Comparison of ENCODE assay signal across 27 cellular contexts in the genomic region with DNA sequence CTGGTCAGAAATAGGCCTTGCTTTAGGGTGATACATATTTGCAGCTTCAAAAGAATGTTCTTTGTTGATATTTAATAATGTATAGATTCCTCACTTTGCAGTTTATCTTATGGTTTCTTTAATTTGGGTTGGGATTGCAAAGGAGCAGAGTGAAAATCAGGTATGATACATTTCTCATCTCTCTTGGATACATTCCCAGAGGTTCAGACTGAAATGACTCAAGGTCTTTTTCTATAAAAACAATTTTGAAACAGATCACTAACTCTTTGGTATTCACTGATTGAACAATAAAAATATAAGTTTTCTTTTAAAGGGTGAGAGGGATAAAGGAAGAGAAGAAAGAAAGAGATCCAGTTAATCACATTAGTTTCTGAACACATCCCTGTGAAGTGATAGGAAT.
A peak's percentile ranks its signal among the peaks of the same experiment; 100 is the strongest.
DNase-seq lines count a peak whose midpoint lies in the region; ATAC-seq and TF ChIP-seq lines count a peak whose summit lies in the region.
"Had no signal": no experiment of that assay in that cellular context is flagged by ENCODE, and none has a peak within 500 bp of the region (broad histone marks: within the 10 kb centered on the region; RNA-seq: fewer than 3 reads in every experiment).

No MANE protein-coding gene starts in this region.

- dilution Hi-C loops in mammary epithelial cell (cut with HindIII; ENCODE audit: low sequenced_read_pairs), result no loop called here

- H3K4me1 ChIP-seq in breast epithelium, result no peaks in the 10 kb centered on the region
- peaks cover 39% of the 10 kb centered on the region for H3K4me1 ChIP-seq in mammary epithelial cell (ENCODE audit: insufficient read depth, low read length)
- no peaks in the 10 kb centered on the region for H3K4me1 ChIP-seq in upper lobe of left lung
- H3K4me1 ChIP-seq: BLaER1, Caco-2, SJSA1 had no signal

- intact Hi-C loops in MCF 10A (cut with micrococcal nuclease), result loop anchor here (1.0 kb wide), 1 partner anchor 62 kb away; no protein-coding TSS in a partner anchor
- intact Hi-C loops in breast epithelium (cut with DNase I; ENCODE audit: low total_unique reads), result no loop called here
- intact Hi-C loops in mammary epithelial cell (cut with micrococcal nuclease), result loop anchor here (5.0 kb wide), 1 partner anchor 170 kb away; no protein-coding TSS in a partner anchor

- CTCF ChIA-PET in MCF 10A (lab: Yijun Ruan, JAX) (interaction anchor here (0.8 to 1.3 kb wide), 3 partner anchors 21 to 227 kb away, joined by 3 to 4 read pairs (median 3); no protein-coding TSS in a partner anchor), mammary epithelial cell (lab: Charles Lee; ENCODE audit: low non-redundant PET) (no interaction called here)

- H4K20me1 ChIP-seq in mammary epithelial cell (ENCODE audit: insufficient read depth, low read length), result no peaks in the 10 kb centered on the region
- H4K20me1 ChIP-seq: BLaER1 had no signal

- ATAC-seq in upper lobe of left lung (ENCODE audit: low FRiP score in 2 of 2), result no peak
- ATAC-seq: Panc1, Right ventricle myocardium inferior had no signal

- H3K4me2 ChIP-seq in mammary epithelial cell (ENCODE audit: insufficient read depth, low read depth, low read length), result peak overlapping the region; percentile 57
- H3K4me2 ChIP-seq: BLaER1 had no signal

- POLR2A ChIA-PET in MCF 10A (lab: Yijun Ruan, JAX), result interaction anchor here (0.6 to 2.8 kb wide), 3 partner anchors 169 to 1002 kb away, joined by 3 to 11 read pairs (median 5); no protein-coding TSS in a partner anchor

- H3K9ac ChIP-seq in mammary epithelial cell (ENCODE audit: insufficient read depth, low read length), result no peak overlapping the region
- H3K9ac ChIP-seq: BLaER1 had no signal

- BruUV-seq in MCF 10A (replicated peaks; lab: Mats Ljungman, UMichigan) (no TSS peak), mammary epithelial cell (replicated peaks; lab: Mats Ljungman, UMichigan) (no TSS peak)

- TF ChIP-seq POLR2A in breast epithelium (IDR thresholded peaks at IDR 0.05) (no peak), upper lobe of left lung (IDR thresholded peaks at IDR 0.05) (no peak)

- H3K9me3 Mint-ChIP-seq in MCF 10A (ENCODE audit: unreplicated experiment), result no peaks in the 10 kb centered on the region
- H3K9me3 Mint-ChIP-seq: CD4-positive, alpha-beta T cell had no signal

- H3K27me3 ChIP-seq in breast epithelium (no peaks in the 10 kb centered on the region), mammary epithelial cell (ENCODE audit: insufficient read depth, low read length) (no peaks in the 10 kb centered on the region), upper lobe of left lung (no peaks in the 10 kb centered on the region)
- H3K27me3 ChIP-seq: BLaER1, SJSA1 had no signal

- H3K4me3 ChIP-seq in breast epithelium (no peak overlapping the region), mammary epithelial cell (replicated peaks in 1 of 3; ENCODE audit: insufficient read depth in 1 of 3, low read depth in 2 of 3, low read length in 3 of 3) (no peak overlapping the region), upper lobe of left lung (no peak overlapping the region)
- H3K4me3 ChIP-seq: BLaER1, SJSA1 had no signal

- H3K27ac ChIP-seq in breast epithelium (no peak overlapping the region), mammary epithelial cell (ENCODE audit: insufficient read depth, low read depth, low read length) (peak overlapping the region; percentile 49), upper lobe of left lung (no peak overlapping the region)
- H3K27ac ChIP-seq: 22Rv1, BLaER1, SJSA1 had no signal

- DNase-seq in MCF 10A (ENCODE audit: unreplicated experiment), result peak; percentile 82
- DNase-seq in breast epithelium (ENCODE audit: low spot score in 2 of 2), result no peak
- peak; percentile 48 for DNase-seq in mammary epithelial cell
- DNase-seq in kidney glomerular epithelial cell (lab: John Stamatoyannopoulos, UW), result peak; percentile 43
- no peak for DNase-seq in midbrain (lab: John Stamatoyannopoulos, UW)
- no peak for DNase-seq in NCI-H1105 (lab: John Stamatoyannopoulos, UW)
- no peak for DNase-seq in LoVo (ENCODE audit: low spot score)
- no peak for DNase-seq in upper lobe of left lung
- DNase-seq: ACHN; Caco-2; CD4-positive, alpha-beta T cell; DMS 273 treated with DMSO at 0.1 percent for 48 hours; DMS79 treated with DMSO at 0.1 percent for 48 hours; HCEC 1CT; KBM-7; MV-4-11; NCI-H1694; NCI-H2081; NCI-H2171; NCI-H345; NCI-H774; NK-92 treated with Interleukin-12 subunit alpha and Interleukin-12 subunit beta, amount 100 ng/mL, for 24 hours had no signal

- in situ Hi-C loops in mammary epithelial cell (cut with MboI; ENCODE audit: low sequenced_read_pairs in 2 of 2), result loop anchor here in 1 of 2 donors (25.0 kb wide), 1 partner anchor 315 kb away; no protein-coding TSS in a partner anchor

- no peak for TF ChIP-seq CTCF in MCF 10A (IDR thresholded peaks at IDR 0.05; ENCODE audit: unreplicated experiment)
- TF ChIP-seq CTCF in breast epithelium (IDR thresholded peaks at IDR 0.05), result no peak
- TF ChIP-seq CTCF in mammary epithelial cell (conservative IDR thresholded peaks at IDR 0.05 in 1 of 2, IDR thresholded peaks at IDR 0.05 in 1 of 2; ENCODE audit: extremely low read depth in 1 of 2, insufficient read depth in 1 of 2, low read depth in 1 of 2, low read length in 2 of 2), result no peak
- no peak for TF ChIP-seq CTCF in upper lobe of left lung (IDR thresholded peaks at IDR 0.05)

- peak overlapping the region; percentile 91 for H3K27ac Mint-ChIP-seq in MCF 10A (ENCODE audit: low read depth, unreplicated experiment)
- H3K27ac Mint-ChIP-seq: CD4-positive, alpha-beta T cell had no signal

- H3K79me2 ChIP-seq in mammary epithelial cell (ENCODE audit: insufficient read depth, low read length), result no peaks in the 10 kb centered on the region

- H3K4me1 Mint-ChIP-seq in MCF 10A (ENCODE audit: insufficient read depth, unreplicated experiment), result peaks cover 48% of the 10 kb centered on the region

- H3K9me3 ChIP-seq in breast epithelium (no peaks in the 10 kb centered on the region), mammary epithelial cell (replicated peaks; ENCODE audit: insufficient read depth, low read length) (no peaks in the 10 kb centered on the region), upper lobe of left lung (no peaks in the 10 kb centered on the region)
- H3K9me3 ChIP-seq: BLaER1, Caco-2, SJSA1 had no signal

- H3K4me3 Mint-ChIP-seq in MCF 10A (ENCODE audit: unreplicated experiment), result peak overlapping the region; percentile 17
- H3K4me3 Mint-ChIP-seq: CD4-positive, alpha-beta T cell had no signal

- no peaks in the 10 kb centered on the region for H3K27me3 Mint-ChIP-seq in MCF 10A (ENCODE audit: insufficient read depth, unreplicated experiment)
- H3K27me3 Mint-ChIP-seq: CD4-positive, alpha-beta T cell had no signal

- H3K36me3 ChIP-seq in breast epithelium (no peaks in the 10 kb centered on the region), mammary epithelial cell (ENCODE audit: insufficient read depth, low read length) (no peaks in the 10 kb centered on the region), upper lobe of left lung (no peaks in the 10 kb centered on the region)
- H3K36me3 ChIP-seq: BLaER1, SJSA1 had no signal

- peaks cover 7% of the 10 kb centered on the region for H3K36me3 Mint-ChIP-seq in MCF 10A (ENCODE audit: insufficient read depth, unreplicated experiment)

- no peak for TF ChIP-seq EP300 in upper lobe of left lung (IDR thresholded peaks at IDR 0.05)

- no peak overlapping the region for H2AFZ ChIP-seq in mammary epithelial cell (ENCODE audit: low read depth, low read length)

Comparison
In these comparisons a context has a peak if more than half of its experiments do, and no peak if none do; other contexts are left out.
1. DNase-seq: peak in MCF 10A (single experiment), mammary epithelial cell (single experiment) and kidney glomerular epithelial cell (single experiment); none in breast epithelium (0 of 2), midbrain (single experiment), NCI-H1105 (single experiment), LoVo (single experiment) and upper lobe of left lung (0 of 2).